ENCODE assay signal across 8 cellular contexts in the genomic region with DNA sequence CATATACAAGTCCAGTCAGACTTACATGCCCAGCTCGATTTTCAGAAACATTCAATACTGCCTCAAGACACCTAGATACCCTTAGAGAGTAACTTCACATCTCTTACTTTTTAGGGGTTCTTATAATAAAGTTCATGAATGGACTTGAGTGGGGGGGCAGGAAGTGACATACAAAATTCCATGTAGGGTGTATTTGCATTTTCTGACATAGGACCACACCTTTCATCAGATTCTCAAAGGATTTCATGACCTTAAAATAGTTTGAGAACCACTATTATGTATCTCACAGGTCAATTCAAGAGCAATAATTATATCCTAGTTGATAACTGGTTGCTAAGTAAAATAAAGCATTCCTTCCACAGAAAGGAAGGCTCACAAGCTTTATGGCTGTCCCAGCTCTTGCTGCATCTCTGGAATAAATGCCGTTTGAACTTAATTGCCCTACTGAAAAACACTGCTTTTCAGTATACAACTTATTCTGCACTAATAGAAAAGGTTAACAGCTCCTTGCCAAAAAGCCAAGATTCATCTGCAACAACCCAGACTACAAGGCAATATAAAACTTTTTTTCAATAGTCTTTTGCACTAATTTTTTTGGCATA. TPM values are rescaled to one million over a fixed set of nuclear protein-coding genes. Genes with fewer than 3 reads are reported as not detected.
DNase-seq lines count a peak whose midpoint lies in the region; TF ChIP-seq lines count a peak whose summit lies in the region.

No MANE protein-coding gene starts in this region.

- no peak overlapping the region for H3K4ac ChIP-seq in mesendoderm (ENCODE audit: low read depth, low read length)

- no peaks in the 10 kb centered on the region; the same call in 1 of the 2 replicates for H3K36me3 ChIP-seq in BE2C
- H3K36me3 ChIP-seq in HUES64 (ENCODE audit: insufficient read depth, low read length) = no peaks in the 10 kb centered on the region
- H3K36me3 ChIP-seq in mesendoderm (ENCODE audit: control insufficient read depth, insufficient read depth, low read length) = no peaks in the 10 kb centered on the region

- no peak overlapping the region for H2AK5ac ChIP-seq in mesendoderm (ENCODE audit: low read length)

- peaks cover 69% of the 10 kb centered on the region for H3K4me1 Mint-ChIP-seq in brain

- H4K8ac ChIP-seq in mesendoderm (ENCODE audit: low read depth, low read length) = no peak overlapping the region

- H3K9me3 ChIP-seq in BE2C = no peaks in the 10 kb centered on the region
- H3K9me3 ChIP-seq in HUES64 (ENCODE audit: insufficient read depth, low read depth, low read length) = no peaks in the 10 kb centered on the region

- H2BK15ac ChIP-seq in mesendoderm (replicated peaks; ENCODE audit: low read depth) = no peak overlapping the region

- H3K4me3 ChIP-seq in BE2C (ENCODE audit: low read depth, low read length) = peak overlapping the region; percentile 63
- H3K4me3 ChIP-seq in HUES64 (ENCODE audit: low read length) = peak overlapping the region; percentile 82
- no peak overlapping the region for H3K4me3 ChIP-seq in mesendoderm (ENCODE audit: low read length)

- H3K27ac ChIP-seq in HUES64 (ENCODE audit: low read depth, low read length) (no peak overlapping the region), mesendoderm (ENCODE audit: low read depth, low read length) (no peak overlapping the region)

- no peaks in the 10 kb centered on the region for H3K4me1 ChIP-seq in BE2C
- H3K4me1 ChIP-seq in HUES64 (ENCODE audit: insufficient read depth, low read length) = peaks cover 16% of the 10 kb centered on the region
- peaks cover 2% of the 10 kb centered on the region for H3K4me1 ChIP-seq in mesendoderm (ENCODE audit: control insufficient read depth, low read depth, low read length)

- H3K79me2 ChIP-seq in mesendoderm (ENCODE audit: control insufficient read depth, insufficient read depth, low read length) = peaks cover 19% of the 10 kb centered on the region

- H4K5ac ChIP-seq in mesendoderm (ENCODE audit: low read length) = no peak overlapping the region

- no peak overlapping the region for H2BK5ac ChIP-seq in mesendoderm (ENCODE audit: low read length)

- no peaks in the 10 kb centered on the region for H3K9me3 Mint-ChIP-seq in brain

- H3K23ac ChIP-seq in mesendoderm (ENCODE audit: low read length) = no peak overlapping the region

- H3K4me3 Mint-ChIP-seq in brain = peak overlapping the region; percentile 91 to 98 (median 94)

- peak overlapping the region; percentile 46 for H3K4me2 ChIP-seq in mesendoderm (ENCODE audit: low read length)

- no peak for DNase-seq in BE2C
- no peak for DNase-seq in mesendoderm
- no peak for DNase-seq in ureter (ENCODE audit: low spot score)
- DNase-seq in inferior parietal cortex (ENCODE audit: extremely low spot score) = no peak
- no peak for DNase-seq in GM13977 (ENCODE audit: low spot score)
- no peak for DNase-seq in iPS-NIHi11 (ENCODE audit: low spot score)

- WGBS in HUES64 = 77% methylated on average over 2 of the region's 2 CpGs
- no CpG with 5 or more reads among the region's 2 CpGs for WGBS in mesendoderm (ENCODE audit: extremely low coverage, insufficient coverage, low lambda C conversion rate)

- no peaks in the 10 kb centered on the region for H3K27me3 ChIP-seq in BE2C
- no peaks in the 10 kb centered on the region; the same call in 1 of the 2 replicates for H3K27me3 ChIP-seq in HUES64 (ENCODE audit: insufficient read depth, low read length)
- H3K27me3 ChIP-seq in mesendoderm (ENCODE audit: insufficient read depth, low read length, poor library complexity) = no peaks in the 10 kb centered on the region

- H3K9ac ChIP-seq in HUES64 (ENCODE audit: low read depth, low read length) = peak overlapping the region; percentile 95; the same call in 1 of the 2 replicates
- H3K9ac ChIP-seq in mesendoderm (ENCODE audit: low read length) = peak overlapping the region; percentile 36

- H3K18ac ChIP-seq in mesendoderm (ENCODE audit: low read length) = no peak overlapping the region

- H2BK120ac ChIP-seq in mesendoderm (ENCODE audit: low read depth, low read length) = no peak overlapping the region

- in situ Hi-C loops in GM13977 (cut with MboI; ENCODE audit: low pct_unique_long_range_greater_than_20kb, low sequenced_read_pairs, unreplicated experiment) = no loop called here

- peaks cover 6% of the 10 kb centered on the region for H3K79me1 ChIP-seq in mesendoderm (ENCODE audit: low read length)

- peaks cover 11% of the 10 kb centered on the region for H3K27me3 Mint-ChIP-seq in brain

- peak overlapping the region; percentile 59 to 100 (median 70) for H3K27ac Mint-ChIP-seq in brain

- peaks cover 35% of the 10 kb centered on the region for H3K36me3 Mint-ChIP-seq in brain

- peak overlapping the region; percentile 57 for H3K56ac ChIP-seq in mesendoderm (ENCODE audit: low read length)

- TF ChIP-seq CTCF in BE2C (IDR thresholded peaks at IDR 0.05; ENCODE audit: low read depth, low read length) (no peak), brain (conservative IDR thresholded peaks at IDR 0.05) (no peak), GM13977 (IDR thresholded peaks at IDR 0.05; ENCODE audit: extremely low read depth, insufficient read depth, missing control alignments) (no peak)

RNA-seq across cellular contexts. Expression of a gene that starts 2.3 kb away (rescaled TPM):
- polyA plus RNA-seq in BE2C (2012; ENCODE audit: insufficient read depth, insufficient read length, low read depth) = 3.3 TPM
- polyA plus RNA-seq in HUES64 (2013, experiment 1 of 2) = 17.7 TPM
- polyA plus RNA-seq in HUES64 (2013, experiment 2 of 2) = 32.3 TPM
- 9.6 TPM for polyA plus RNA-seq in brain (ENCODE audit: insufficient read depth, low read depth, low replicate concordance)
- polyA plus RNA-seq in mesendoderm (2013, experiment 1 of 2) = 29.6 TPM
- 28.6 TPM for polyA plus RNA-seq in mesendoderm (2013, experiment 2 of 2)
- total RNA-seq in ureter = 25.0 TPM

RNA-seq across cellular contexts. Expression of a gene that starts 15.9 kb away (rescaled TPM):
- polyA plus RNA-seq in BE2C (2012; ENCODE audit: insufficient read depth, insufficient read length, low read depth) = 1.7 TPM
- 1.2 TPM for polyA plus RNA-seq in HUES64 (2013, experiment 1 of 2)
- 1.3 TPM for polyA plus RNA-seq in HUES64 (2013, experiment 2 of 2)
- 0.29 TPM for polyA plus RNA-seq in brain (ENCODE audit: insufficient read depth, low read depth, low replicate concordance)
- polyA plus RNA-seq in mesendoderm (2013, experiment 1 of 2) = 1.1 TPM
- 1.1 TPM for polyA plus RNA-seq in mesendoderm (2013, experiment 2 of 2)
- total RNA-seq in ureter = 2.5 TPM
